ENCODE assay signal across 22 cellular contexts in genomic region chr9:130981761-130982147, GRCh38. TPM values are rescaled to one million over a fixed set of nuclear protein-coding genes. Genes with fewer than 3 reads are reported as not detected.
"Had no signal": no experiment of that assay in that cellular context is flagged by ENCODE, and none has a peak within 500 bp of the region (broad histone marks: within the 10 kb centered on the region; RNA-seq: fewer than 3 reads in every experiment).

No MANE protein-coding gene starts in this region.

- H3K9me3 Mint-ChIP-seq: activated CD4-positive, alpha-beta T cell treated with anti-CD3 and anti-CD28 coated beads, Interleukin-2, amount 10 ng/mL, durations not matched to agents 7 days and 5 days; central memory CD8-positive, alpha-beta T cell; memory B cell; natural killer cell; stimulated activated naive CD8-positive, alpha-beta T cell treated with anti-CD3 and anti-CD28 coated beads, Interleukin-15, Interleukin-2, amounts not matched to agents 100 ng/mL and 50 ng/mL, for 24 hours had no signal

- H3K4me2 ChIP-seq: smooth muscle cell had no signal

- DNase-seq: activated CD4-positive, alpha-beta T cell treated with anti-CD3 and anti-CD28 coated beads, Interleukin-2, amount 10 ng/mL, durations not matched to agents 7 days and 5 days; activated CD4-positive, CD25-positive, alpha-beta regulatory T cell; activated CD8-positive, alpha-beta memory T cell treated with anti-CD3 and anti-CD28 coated beads for 24 hours; activated naive CD4-positive, alpha-beta T cell treated with Interleukin-2 at 50 U/mL for 16 hours; brain microvascular endothelial cell; cortex of kidney; effector CD8-positive, alpha-beta T cell; foreskin fibroblast; hippocampal formation; kidney; left ventricle myocardium superior; natural killer cell; occipital lobe; right lobe of liver; T-helper 2 cell; trophoblast cell had no signal

- H3K4me1 ChIP-seq: prostate gland, right lobe of liver, suprapubic skin had no signal

- H3K4me1 Mint-ChIP-seq: activated CD4-positive, alpha-beta T cell treated with anti-CD3 and anti-CD28 coated beads, Interleukin-2, amount 10 ng/mL, durations not matched to agents 7 days and 5 days; central memory CD8-positive, alpha-beta T cell; memory B cell; natural killer cell had no signal

- ATAC-seq: left ventricle myocardium superior, natural killer cell, right lobe of liver had no signal

- H3K9me3 ChIP-seq: prostate gland, right lobe of liver, suprapubic skin had no signal

- H3K4me3 Mint-ChIP-seq: activated CD4-positive, alpha-beta T cell treated with anti-CD3 and anti-CD28 coated beads, Interleukin-2, amount 10 ng/mL, durations not matched to agents 7 days and 5 days; central memory CD8-positive, alpha-beta T cell; memory B cell; natural killer cell; stimulated activated naive CD8-positive, alpha-beta T cell treated with anti-CD3 and anti-CD28 coated beads, Interleukin-15, Interleukin-2, amounts not matched to agents 100 ng/mL and 50 ng/mL, for 24 hours had no signal

- H3K4me3 ChIP-seq: prostate gland, right lobe of liver, smooth muscle cell, suprapubic skin had no signal

- H3K36me3 ChIP-seq: brain microvascular endothelial cell, prostate gland, right lobe of liver, suprapubic skin had no signal

- H3K27me3 Mint-ChIP-seq: activated CD4-positive, alpha-beta T cell treated with anti-CD3 and anti-CD28 coated beads, Interleukin-2, amount 10 ng/mL, durations not matched to agents 7 days and 5 days had no signal

- H3K27ac Mint-ChIP-seq: activated CD4-positive, alpha-beta T cell treated with anti-CD3 and anti-CD28 coated beads, Interleukin-2, amount 10 ng/mL, durations not matched to agents 7 days and 5 days; memory B cell; natural killer cell; stimulated activated naive CD8-positive, alpha-beta T cell treated with anti-CD3 and anti-CD28 coated beads, Interleukin-15, Interleukin-2, amounts not matched to agents 100 ng/mL and 50 ng/mL, for 24 hours had no signal

- H3K27me3 ChIP-seq: right lobe of liver had no signal

- H3K27ac ChIP-seq: brain microvascular endothelial cell, prostate gland, right lobe of liver, suprapubic skin had no signal

- H3K36me3 Mint-ChIP-seq: memory B cell, natural killer cell had no signal

RNA-seq across cellular contexts. Expression of gene LAMC3, which starts 27.2 kb away (rescaled TPM):
- total RNA-seq: natural killer cell had no signal

RNA-seq across cellular contexts. Expression of gene FIBCD1, which starts 42.7 kb away (rescaled TPM):
- total RNA-seq: activated CD4-positive, alpha-beta T cell treated with anti-CD3 and anti-CD28 coated beads, Interleukin-2, amount 10 ng/mL, durations not matched to agents 7 days and 5 days; natural killer cell; right lobe of liver; suprapubic skin had no signal
